In the genomic region with DNA sequence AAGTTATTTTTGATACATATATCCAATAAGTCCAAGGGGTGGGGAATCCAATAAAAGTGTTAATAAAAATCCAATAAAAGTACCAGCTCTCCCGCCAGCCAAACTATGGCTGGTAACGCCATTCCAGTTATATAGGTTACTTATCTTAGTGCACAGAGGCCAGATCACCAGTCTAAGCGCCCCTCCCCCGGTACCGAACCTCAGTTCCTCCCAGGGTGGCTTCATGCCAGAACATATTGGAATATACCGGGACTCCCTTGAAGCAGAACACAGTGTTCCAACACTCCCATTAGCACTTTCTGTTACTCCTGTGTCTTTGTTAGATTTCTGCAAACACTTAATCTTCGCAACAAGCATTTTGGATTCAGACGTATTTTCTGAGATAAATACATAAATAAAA, we compare ENCODE assay signal across 20 cellular contexts. TPM values are rescaled to one million over a fixed set of nuclear protein-coding genes. Genes with fewer than 3 reads are reported as not detected.
DNase-seq lines count a peak whose midpoint lies in the region; ATAC-seq, FAIRE-seq and TF ChIP-seq lines count a peak whose summit lies in the region.
"Had no signal": no experiment of that assay in that cellular context is flagged by ENCODE, and none has a peak within 500 bp of the region (broad histone marks: within the 10 kb centered on the region; RNA-seq: fewer than 3 reads in every experiment).

No MANE protein-coding gene starts in this region.

- POLR2A ChIA-PET in CD4-positive, alpha-beta T cell (lab: Charles Lee), result no interaction called here
- POLR2A ChIA-PET in K562 (lab: Yijun Ruan, JAX), result interaction anchor here (1.3 kb wide), 2 partner anchors 84 to 227 kb away, joined by 3 to 4 read pairs; a partner anchor contains a TSS

- no peak overlapping the region for H2AFZ ChIP-seq in K562 (ENCODE audit: low read depth, low read length)

- H3K9me3 ChIP-seq in cardiac muscle cell (ENCODE audit: low read depth) (no peaks in the 10 kb centered on the region), K562 (replicated peaks; ENCODE audit: control insufficient read depth, insufficient read depth, low read depth, low read length) (peaks cover 3% of the 10 kb centered on the region; the same call in 1 of the 2 replicates)
- H3K9me3 ChIP-seq in CD4-positive, alpha-beta T cell (ENCODE audit: control insufficient read depth, low read length), result peaks cover 3% of the 10 kb centered on the region
- H3K9me3 ChIP-seq: A549, Peyer's patch, SJSA1 had no signal

- peak overlapping the region; percentile 22 to 69; a peak in 3 of 4 replicates for H3K9ac ChIP-seq in K562 (ENCODE audit: insufficient read depth in 1 of 2, low read depth in 2 of 2, low read length in 2 of 2)

- no peak overlapping the region for H3K4me3 Mint-ChIP-seq in CD4-positive, alpha-beta T cell
- H3K4me3 Mint-ChIP-seq: CD8-positive, alpha-beta T cell had no signal

- TF ChIP-seq CTCF in cardiac muscle cell (IDR thresholded peaks at IDR 0.05; ENCODE audit: low read depth, low read length) (no peak), K562 (IDR thresholded peaks at IDR 0.05 in 2 of 3, conservative IDR thresholded peaks at IDR 0.05 in 1 of 3; ENCODE audit: insufficient read depth in 2 of 3, low read depth in 1 of 3, low read length in 3 of 3) (no peak)
- no peak for TF ChIP-seq CTCF in CD4-positive, alpha-beta T cell (IDR thresholded peaks at IDR 0.05)

- H3K4me1 ChIP-seq in cardiac muscle cell (ENCODE audit: low read depth), result peaks cover 57% of the 10 kb centered on the region
- peaks cover 44 to 59% of the 10 kb centered on the region in 2 experiments for H3K4me1 ChIP-seq in K562 (replicated peaks in 1 of 2; ENCODE audit: control insufficient read depth in 2 of 2, insufficient read depth in 2 of 2, low read length in 2 of 2)
- H3K4me1 ChIP-seq: A549, SJSA1 had no signal

- peak overlapping the region; percentile 89 for H3K27ac Mint-ChIP-seq in CD4-positive, alpha-beta T cell

- intact Hi-C loops in Right ventricle myocardium inferior (cut with DNase I), result no loop called here
- intact Hi-C loops in CD4-positive, alpha-beta T cell (cut with DNase I, micrococcal nuclease), result no loop called here
- intact Hi-C loops in K562 (cut with micrococcal nuclease), result no loop called here
- intact Hi-C loops in posterior vena cava (cut with DNase I), result no loop called here

- no peak for TF ChIP-seq RAD21 in K562 (CRISPR knock-in tag; conservative IDR thresholded peaks at IDR 0.05 in 1 of 2, IDR thresholded peaks at IDR 0.05 in 1 of 2)

- WGBS in K562 (ENCODE audit: insufficient coverage, low coverage, missing lambda C conversion rate), result 15% methylated on average over 8 of the region's 8 CpGs

- FAIRE-seq in K562 (lab: Jason Lieb, UNC), result peak; percentile 51
- FAIRE-seq: A549, GM12892, GM18507, H1 had no signal

- no peaks in the 10 kb centered on the region for H3K27me3 Mint-ChIP-seq in CD4-positive, alpha-beta T cell

- H3K9me3 Mint-ChIP-seq in CD4-positive, alpha-beta T cell, result no peaks in the 10 kb centered on the region

- peaks cover 52% of the 10 kb centered on the region for H3K4me1 Mint-ChIP-seq in CD4-positive, alpha-beta T cell (ENCODE audit: low read depth)

- H3K4me2 ChIP-seq in K562 (ENCODE audit: insufficient read depth, low read length), result peak overlapping the region; percentile 70
- H3K4me2 ChIP-seq: A549 had no signal

- H3K27me3 ChIP-seq in cardiac muscle cell, result no peaks in the 10 kb centered on the region
- H3K27me3 ChIP-seq in CD4-positive, alpha-beta T cell (ENCODE audit: control insufficient read depth, insufficient read depth, low read length), result no peaks in the 10 kb centered on the region
- no peaks in the 10 kb centered on the region for H3K27me3 ChIP-seq in K562 (ENCODE audit: control insufficient read depth in 2 of 2, insufficient read depth in 2 of 2, low read length in 2 of 2)
- H3K27me3 ChIP-seq: Peyer's patch, SJSA1 had no signal

- H3K9me1 ChIP-seq in K562 (ENCODE audit: control insufficient read depth, insufficient read depth, low read length), result peaks cover 3% of the 10 kb centered on the region

- no peak for TF ChIP-seq POLR2A in K562 (conservative IDR thresholded peaks at IDR 0.05)
- no peak for TF ChIP-seq POLR2A in GM18505 (IDR thresholded peaks at IDR 0.05; ENCODE audit: borderline replicate concordance, extremely low read depth, insufficient read depth, insufficient read length)

- H3K36me3 Mint-ChIP-seq in CD4-positive, alpha-beta T cell (ENCODE audit: low read depth), result peaks cover 50% of the 10 kb centered on the region

- BruUV-seq in K562 (replicated peaks; lab: Mats Ljungman, UMichigan), result no TSS peak

- in situ Hi-C loops in K562 (cut with MboI), result no loop called here

- TF ChIP-seq EP300 in K562 (IDR thresholded peaks at IDR 0.05; ENCODE audit: low read length), result no peak

- ATAC-seq in Right ventricle myocardium inferior (no peak), K562 (peak; percentile 34), GM18505 (IDR thresholded peaks at IDR 0.05; ENCODE audit: unreplicated experiment) (no peak)
- no peak for ATAC-seq in CD4-positive, alpha-beta T cell (ENCODE audit: poor library complexity)
- ATAC-seq: A549; CD8-positive, alpha-beta T cell had no signal

- CTCF ChIA-PET in CD4-positive, alpha-beta T cell (lab: Charles Lee), result no interaction called here
- CTCF ChIA-PET in K562 (lab: Yijun Ruan, JAX; ENCODE audit: low intra/inter-chr PET ratio), result no interaction called here

- H3K4me3 ChIP-seq in cardiac muscle cell, result no peak overlapping the region
- peak overlapping the region; percentile 9; the same call in 1 of the 2 replicates for H3K4me3 ChIP-seq in K562
- H3K4me3 ChIP-seq: A549, Peyer's patch, SJSA1 had no signal

- H3K36me3 ChIP-seq in cardiac muscle cell, result no peaks in the 10 kb centered on the region
- H3K36me3 ChIP-seq in K562 (ENCODE audit: control insufficient read depth, insufficient read depth, low read length), result peaks cover 66% of the 10 kb centered on the region

- DNase-seq in cardiac muscle cell (ENCODE audit: low read depth in 1 of 2, low spot score in 1 of 2) (no peak), Right ventricle myocardium inferior (ENCODE audit: missing footprints) (no peak), K562 (ENCODE audit: extremely low read depth in 1 of 4, low spot score in 3 of 4) (peak in 2 of 4 experiments; percentile 59 to 77), posterior vena cava (ENCODE audit: low spot score) (peak; percentile 31), NCI-H510A (lab: John Stamatoyannopoulos, UW) (no peak)
- DNase-seq in CD4-positive, alpha-beta T cell, result no peak
- DNase-seq in activated naive CD4-positive, alpha-beta T cell treated with anti-CD3 and anti-CD28 coated beads, Interleukin-2, amount 50 U/mL, for 16 hours, result no peak
- DNase-seq: CD8-positive, alpha-beta T cell; KG1; NCI-H1092 treated with DMSO at 0.1 percent for 48 hours; NCI-H1436 treated with DMSO at 0.1 percent for 48 hours; NCI-H1930; NCI-H748 treated with DMSO at 0.1 percent for 48 hours; Peyer's patch had no signal

- H4K20me1 ChIP-seq in K562 (replicated peaks; ENCODE audit: control insufficient read depth, insufficient read depth, low read length), result peaks cover 15% of the 10 kb centered on the region; the same call in 1 of the 2 replicates

- H3K27ac ChIP-seq in cardiac muscle cell (peak overlapping the region; percentile 95), K562 (ENCODE audit: extremely low read depth, low read depth, low read length) (peak overlapping the region; percentile 82)
- H3K27ac ChIP-seq in CD4-positive, alpha-beta T cell (ENCODE audit: low read depth, low read length), result no peak overlapping the region
- H3K27ac ChIP-seq: A549, SJSA1 had no signal

- peaks cover 92% of the 10 kb centered on the region for H3K79me2 ChIP-seq in K562 (ENCODE audit: control insufficient read depth, insufficient read depth, low read length)

RNA-seq across cellular contexts. Expression of a gene that starts 7.5 kb away (rescaled TPM):
- 168 and 196 TPM in 2 replicates for total RNA-seq in cardiac muscle cell
- polyA plus RNA-seq in cardiac muscle cell, result 185 and 213 TPM in 2 replicates
- 78.1 TPM for total RNA-seq in Right ventricle myocardium inferior
- 10 to 100 TPM; 33.9 to 34.2 TPM for total RNA-seq in CD4-positive, alpha-beta T cell
- 410 and 519 TPM in 2 replicates for total RNA-seq in K562 (2011; cell fraction: chromatin; rRNA removed; ENCODE audit: low replicate concordance)
- 208 and 256 TPM in 2 replicates for total RNA-seq in K562 (2011; cell fraction: nucleolus; rRNA removed)
- 298 and 374 TPM in 2 replicates for total RNA-seq in K562 (2011; cell fraction: nucleoplasm; rRNA removed)
- 80.6 and 87.9 TPM in 2 replicates for total RNA-seq in K562 (2014; rRNA removed)
- 77.7 and 77.8 TPM in 2 replicates for total RNA-seq in K562 (2014; rRNA removed; fragmentation: Illumina TruSeq; extraction: Trizol)
- total RNA-seq in K562 (2015; rRNA removed; fragmentation: Illumina TruSeq; extraction: Trizol), result 107 and 108 TPM in 2 replicates
- total RNA-seq in K562 (2021), result 93.5 and 95.1 TPM in 2 replicates
- polyA plus RNA-seq in K562 (2011; rRNA removed), result 85.6 and 89.2 TPM in 2 replicates
- 69.8 and 73.7 TPM in 2 replicates for polyA plus RNA-seq in K562 (2011; cell fraction: cytosol; rRNA removed)
- 239 and 245 TPM in 2 replicates for polyA plus RNA-seq in K562 (2011; cell fraction: nucleus; rRNA removed)
- 54.6 and 57.0 TPM in 2 replicates for polyA plus RNA-seq in K562 (2012)
- polyA plus RNA-seq in K562 (2014; fragmentation: Illumina TruSeq; extraction: Trizol), result 66.3 and 70.1 TPM in 2 replicates
- 10 to 100 TPM; 13.4 to 23.4 TPM for polyA plus RNA-seq in K562 (2014; fragmentation: Nextera tagmentation; extraction: Ambion mirVana)
- polyA plus RNA-seq in K562 (2014; rRNA removed), result 69.7 and 73.1 TPM in 2 replicates
- polyA minus RNA-seq in K562 (2011; rRNA and poly(A)+ RNA removed), result 138 and 191 TPM in 2 replicates
- 70.7 and 86.7 TPM in 2 replicates for polyA minus RNA-seq in K562 (2011; cell fraction: cytosol; rRNA and poly(A)+ RNA removed)
- polyA minus RNA-seq in K562 (2011; cell fraction: nucleus; rRNA and poly(A)+ RNA removed), result 79.0 and 120 TPM in 2 replicates
- 10 to 100 TPM; 75.1 to 78.6 TPM for total RNA-seq in posterior vena cava

RNA-seq across cellular contexts. Expression of a gene that starts 7.8 kb away (rescaled TPM):
- total RNA-seq in cardiac muscle cell (22.4 and 32.3 TPM in 2 replicates), Right ventricle myocardium inferior (2.5 TPM), K562 (2014; rRNA removed) (14.6 and 17.8 TPM in 2 replicates), K562 (2014; rRNA removed; fragmentation: Illumina TruSeq; extraction: Trizol) (4.1 and 4.2 TPM in 2 replicates), K562 (2015; rRNA removed; fragmentation: Illumina TruSeq; extraction: Trizol) (9.0 and 9.5 TPM in 2 replicates), K562 (2021) (13.9 and 14.2 TPM in 2 replicates), posterior vena cava (1 to 10 TPM; 3.6 to 4.5 TPM)
- polyA plus RNA-seq in cardiac muscle cell (29.0 and 33.8 TPM in 2 replicates), K562 (2011; rRNA removed) (16.0 and 21.9 TPM in 2 replicates), K562 (2014; fragmentation: Illumina TruSeq; extraction: Trizol) (8.6 and 8.9 TPM in 2 replicates), K562 (2014; fragmentation: Nextera tagmentation; extraction: Ambion mirVana) (1 to 10 TPM; 1.5 to 2.2 TPM), K562 (2014; rRNA removed) (10.4 and 11.6 TPM in 2 replicates)
- 1 to 10 TPM; 1.4 to 1.8 TPM for total RNA-seq in CD4-positive, alpha-beta T cell
- total RNA-seq in K562 (2011; cell fraction: chromatin; rRNA removed; ENCODE audit: low replicate concordance), result 39.2 and 65.1 TPM in 2 replicates
- total RNA-seq in K562 (2011; cell fraction: nucleolus; rRNA removed), result 44.0 and 45.9 TPM in 2 replicates
- 34.3 and 35.3 TPM in 2 replicates for total RNA-seq in K562 (2011; cell fraction: nucleoplasm; rRNA removed)
- 19.2 and 19.7 TPM in 2 replicates for polyA plus RNA-seq in K562 (2011; cell fraction: cytosol; rRNA removed)
- 62.2 and 65.6 TPM in 2 replicates for polyA plus RNA-seq in K562 (2011; cell fraction: nucleus; rRNA removed)
- 9.1 and 10.1 TPM in 2 replicates for polyA plus RNA-seq in K562 (2012)
- polyA minus RNA-seq in K562 (2011; rRNA and poly(A)+ RNA removed), result 13.3 and 18.5 TPM in 2 replicates
- 6.7 and 11.4 TPM in 2 replicates for polyA minus RNA-seq in K562 (2011; cell fraction: cytosol; rRNA and poly(A)+ RNA removed)
- 19.4 and 22.5 TPM in 2 replicates for polyA minus RNA-seq in K562 (2011; cell fraction: nucleus; rRNA and poly(A)+ RNA removed)
